20 cellular contexts compared by ENCODE assay signal in the genomic region with DNA sequence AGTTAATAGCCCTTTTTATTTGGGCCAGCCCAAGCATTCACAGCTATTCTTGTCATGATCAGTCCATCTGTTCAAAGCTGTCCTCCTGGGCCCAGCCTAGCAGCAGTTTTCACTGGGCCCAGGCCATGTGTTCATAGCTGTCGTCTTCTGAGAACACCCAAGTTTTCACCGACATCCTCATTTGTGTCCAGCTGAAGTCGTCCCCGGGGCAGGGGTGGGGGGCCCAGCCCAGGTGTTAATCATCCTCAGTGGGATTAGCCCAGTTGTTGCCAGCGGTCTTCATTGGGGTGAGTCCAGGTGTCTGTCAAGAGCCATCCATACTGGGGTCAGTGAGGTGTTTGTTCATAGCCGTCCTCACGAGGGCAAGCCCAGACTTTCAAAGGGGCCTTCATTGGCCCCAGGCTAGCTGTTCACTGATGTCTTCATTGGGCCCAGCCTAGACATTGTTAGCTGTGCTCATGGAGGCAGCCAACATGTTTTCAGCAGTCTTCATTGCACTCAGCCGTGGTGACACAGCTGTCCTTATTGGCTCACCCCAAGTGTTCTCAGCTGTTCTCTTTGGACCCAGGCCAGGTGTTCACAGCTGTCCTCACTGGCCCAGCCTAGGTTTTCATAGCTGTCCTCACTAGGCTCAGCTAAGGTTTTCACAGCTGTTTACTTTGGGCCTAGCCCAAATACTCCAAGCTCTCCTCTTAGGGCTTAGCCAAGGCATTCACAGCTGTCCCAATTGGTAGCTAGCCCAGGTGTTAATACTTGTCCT. TPM values are rescaled to one million over a fixed set of nuclear protein-coding genes. Genes with fewer than 3 reads are reported as not detected.
DNase-seq lines count a peak whose midpoint lies in the region; ATAC-seq and TF ChIP-seq lines count a peak whose summit lies in the region.
"Had no signal": no experiment of that assay in that cellular context is flagged by ENCODE, and none has a peak within 500 bp of the region (broad histone marks: within the 10 kb centered on the region; RNA-seq: fewer than 3 reads in every experiment).

No MANE protein-coding gene starts in this region.

- H3K36me3 ChIP-seq in tibial nerve: no peaks in the 10 kb centered on the region
- H3K36me3 ChIP-seq: brain microvascular endothelial cell, HAP-1, prostate gland had no signal

- no peak overlapping the region for H3K4me3 ChIP-seq in tibial nerve
- H3K4me3 ChIP-seq: HAP-1, prostate gland had no signal

- H3K27me3 ChIP-seq in tibial nerve: peaks cover 0 to 15% of the 10 kb centered on the region in 2 donors
- H3K27me3 ChIP-seq: brain microvascular endothelial cell had no signal

- H3K27ac ChIP-seq in tibial nerve: no peak overlapping the region
- H3K27ac ChIP-seq: brain microvascular endothelial cell, prostate gland had no signal

- intact Hi-C loops in left colon (cut with DNase I, micrococcal nuclease): no loop called here

- TF ChIP-seq EP300 in tibial nerve (IDR thresholded peaks at IDR 0.05): no peak

- TF ChIP-seq POLR2A in tibial nerve (IDR thresholded peaks at IDR 0.05): no peak

- 88 to 97% methylated on average over 8 of the region's 8 CpGs for WGBS in tibial nerve, 2 donors

- DNase-seq in NCI-H748 (lab: John Stamatoyannopoulos, UW; ENCODE audit: unreplicated experiment) (peak; percentile 27), NCI-H748 treated with DMSO at 0.1 percent for 48 hours (lab: John Stamatoyannopoulos, UW) (no peak), SHP77 (lab: John Stamatoyannopoulos, UW) (peak; percentile 40 to 44), left colon (peak; percentile 27 to 33), tibial nerve (ENCODE audit: low spot score in 2 of 2) (no peak), T1000 (lab: John Stamatoyannopoulos, UW) (no peak), HPDE6-E6E7 (ENCODE audit: extremely low spot score) (no peak)
- DNase-seq: activated CD4-positive, CD25-positive, alpha-beta regulatory T cell; activated naive CD8-positive, alpha-beta T cell treated with anti-CD3 and anti-CD28 coated beads, Interleukin-2, amount 10 ng/mL, durations not matched to agents 7 days and 5 days; brain microvascular endothelial cell; foreskin melanocyte; nephron progenitor cell; stimulated activated CD4-positive, alpha-beta T cell treated with anti-CD3 and anti-CD28 coated beads, Interleukin-4, amount 100 ng/mL, for 4 hours had no signal

- no peaks in the 10 kb centered on the region for H3K4me1 ChIP-seq in tibial nerve
- H3K4me1 ChIP-seq: HAP-1, prostate gland had no signal

- ATAC-seq in left colon (peak; percentile 38), HG02884 (IDR thresholded peaks at IDR 0.05; ENCODE audit: unreplicated experiment) (no peak)
- ATAC-seq: Panc1, SK-N-SH treated with all-trans-retinoic acid at 6 μM for 48 hours had no signal

- TF ChIP-seq CTCF in tibial nerve (IDR thresholded peaks at IDR 0.05): no peak

- H3K9me3 ChIP-seq in tibial nerve: peaks cover 0 to 7% (median 0%) of the 10 kb centered on the region in 4 donors
- H3K9me3 ChIP-seq: HAP-1, prostate gland had no signal

RNA-seq across cellular contexts. Expression of a gene that starts 10.0 kb away (rescaled TPM):
- total RNA-seq in left colon: not detected
- not detected for total RNA-seq in tibial nerve
- total RNA-seq: activated naive CD8-positive, alpha-beta T cell treated with anti-CD3 and anti-CD28 coated beads, Interleukin-2, amount 10 ng/mL, durations not matched to agents 7 days and 5 days; dermis microvascular lymphatic vessel endothelial cell; kidney epithelial cell; prostate gland had no signal

RNA-seq across cellular contexts. Expression of a gene that starts 51.2 kb away (rescaled TPM):
- total RNA-seq in left colon (not detected), tibial nerve (1 to 10 TPM in 1 of 4 donors, not detected in 3; 3.5 TPM)
- total RNA-seq: dermis microvascular lymphatic vessel endothelial cell had no signal

Comparison
In these comparisons a context has a peak if more than half of its experiments do, and no peak if none do; other contexts are left out.
1. DNase-seq: peak in NCI-H748 (single experiment), SHP77 (2 of 2) and left colon (2 of 2); none in NCI-H748 treated with DMSO at 0.1 percent for 48 hours (single experiment), tibial nerve (0 of 2), T1000 (single experiment) and HPDE6-E6E7 (single experiment).